ENCODE assay signal across 11 cellular contexts in the genomic region with DNA sequence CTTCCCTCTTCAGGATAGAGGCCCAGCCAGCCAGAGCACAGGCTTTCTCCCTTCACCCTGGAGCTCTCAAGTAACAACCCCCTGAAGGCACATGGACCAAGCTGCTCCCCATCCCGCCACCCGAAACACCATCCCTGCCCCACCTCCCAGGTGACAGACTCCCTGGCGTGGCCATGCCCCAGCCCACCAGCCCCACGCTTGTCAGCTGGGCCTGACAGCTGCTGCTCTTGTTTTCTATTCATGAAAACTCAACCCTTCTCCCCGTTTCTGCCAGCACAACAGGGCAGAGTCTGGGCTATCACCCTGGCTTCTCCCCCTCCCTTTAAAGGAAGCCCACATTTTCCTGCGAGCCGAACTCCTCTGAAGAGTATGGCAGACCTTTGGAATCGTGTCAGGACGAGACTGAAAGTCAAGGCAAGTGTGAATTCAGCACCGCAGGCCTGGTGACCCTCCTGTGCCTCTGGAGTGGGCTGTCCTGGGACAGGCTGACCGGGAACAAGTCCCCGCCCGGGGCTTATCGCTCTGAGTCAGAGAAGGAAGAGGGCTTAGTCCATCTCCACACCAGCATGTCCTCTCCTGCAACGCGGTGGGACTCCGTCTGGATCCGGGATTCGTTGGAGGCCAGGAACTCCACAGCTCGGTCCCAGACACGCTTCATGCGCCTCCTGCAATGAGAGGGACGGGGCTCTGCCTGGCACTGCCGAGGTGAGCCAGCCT. TPM values are rescaled to one million over a fixed set of nuclear protein-coding genes. Genes with fewer than 3 reads are reported as not detected.
DNase-seq lines count a peak whose midpoint lies in the region; ATAC-seq and TF ChIP-seq lines count a peak whose summit lies in the region.
"Had no signal": no experiment of that assay in that cellular context is flagged by ENCODE, and none has a peak within 500 bp of the region (broad histone marks: within the 10 kb centered on the region; RNA-seq: fewer than 3 reads in every experiment).

No MANE protein-coding gene starts in this region.

- no peaks in the 10 kb centered on the region for H3K9me3 ChIP-seq in WERI-Rb-1 (ENCODE audit: severe bottlenecking)
- H3K9me3 ChIP-seq in right atrium auricular region, result no peaks in the 10 kb centered on the region
- no peaks in the 10 kb centered on the region for H3K9me3 ChIP-seq in skeletal muscle tissue (ENCODE audit: control insufficient read depth in 3 of 3, low read length in 3 of 3)
- no peaks in the 10 kb centered on the region for H3K9me3 ChIP-seq in Karpas-422 (ENCODE audit: low read length)

- no peak overlapping the region for H3K4me3 ChIP-seq in GM23338
- no peak overlapping the region for H3K4me3 ChIP-seq in WERI-Rb-1 (ENCODE audit: low read depth, low read length)
- H3K4me3 ChIP-seq in right atrium auricular region, result no peak overlapping the region
- peak overlapping the region in 1 of 3 donors; percentile 58 for H3K4me3 ChIP-seq in skeletal muscle tissue (ENCODE audit: low read length in 3 of 3)
- no peak overlapping the region for H3K4me3 ChIP-seq in Karpas-422 (ENCODE audit: low read length)

- no peak overlapping the region for H2AFZ ChIP-seq in GM23338
- no peak overlapping the region for H2AFZ ChIP-seq in Karpas-422 (ENCODE audit: low read length)

- H3K79me2 ChIP-seq in GM23338 (replicated peaks; ENCODE audit: insufficient read depth), result no peaks in the 10 kb centered on the region
- no peaks in the 10 kb centered on the region for H3K79me2 ChIP-seq in Karpas-422 (ENCODE audit: low read length)

- H3K4me1 ChIP-seq in GM23338 (ENCODE audit: insufficient read depth), result peaks cover 32% of the 10 kb centered on the region
- peaks cover 0 to 33% of the 10 kb centered on the region in 2 donors for H3K4me1 ChIP-seq in right atrium auricular region
- peaks cover 36 to 50% (median 39%) of the 10 kb centered on the region in 3 donors for H3K4me1 ChIP-seq in skeletal muscle tissue (ENCODE audit: control insufficient read depth in 3 of 3, insufficient read depth in 3 of 3, low read length in 3 of 3)
- no peaks in the 10 kb centered on the region for H3K4me1 ChIP-seq in Karpas-422 (ENCODE audit: low read length)

- H3K9me2 ChIP-seq in GM23338 (ENCODE audit: insufficient read depth) (no peaks in the 10 kb centered on the region), Karpas-422 (replicated peaks; ENCODE audit: insufficient read depth, low read length) (no peaks in the 10 kb centered on the region)

- peak overlapping the region in 2 of 3 donors; percentile 57 to 69 for H3K9ac ChIP-seq in skeletal muscle tissue (ENCODE audit: low read depth in 1 of 3, low read length in 3 of 3)
- no peak overlapping the region for H3K9ac ChIP-seq in Karpas-422 (ENCODE audit: low read length)

- H3K27ac ChIP-seq in GM23338 (ENCODE audit: low read depth) (peak overlapping the region; percentile 90), WERI-Rb-1 (peak overlapping the region; percentile 84), right atrium auricular region (peak overlapping the region; percentile 59 to 67), skeletal muscle tissue (ENCODE audit: low read depth, low read length) (peak overlapping the region; percentile 26), Karpas-422 (ENCODE audit: low read length) (no peak overlapping the region)

- H3K9me3 Mint-ChIP-seq in GM23338, result no peaks in the 10 kb centered on the region
- H3K9me3 Mint-ChIP-seq: activated T-helper 1 cell treated with anti-CD3 and anti-CD28 coated beads, Interleukin-12 subunit alpha, Interleukin-12 subunit beta, Interleukin-2, Interleukin-4 antibody, amounts not matched to agents 30 ng/mL and 10 ng/mL and 1 ng/mL, durations not matched to agents 14 hours and 24 hours and 36 hours had no signal

- H4K20me1 ChIP-seq in GM23338 (replicated peaks; ENCODE audit: insufficient read depth) (peaks cover 3% of the 10 kb centered on the region; the same call in 1 of the 2 replicates), Karpas-422 (ENCODE audit: insufficient read depth, low read depth, low read length) (peaks cover 28% of the 10 kb centered on the region; the same call in 1 of the 2 replicates)

- H3K27me3 Mint-ChIP-seq in GM23338 (ENCODE audit: insufficient read depth, low read depth, poor library complexity), result peaks cover 14% of the 10 kb centered on the region

- peaks cover 43% of the 10 kb centered on the region for H3K36me3 Mint-ChIP-seq in GM23338 (ENCODE audit: low read depth)

- peaks cover 8% of the 10 kb centered on the region; the same call in 1 of the 2 replicates for H3K36me3 ChIP-seq in GM23338 (ENCODE audit: insufficient read depth)
- peaks cover 57% of the 10 kb centered on the region for H3K36me3 ChIP-seq in WERI-Rb-1
- H3K36me3 ChIP-seq in right atrium auricular region, result peaks cover 52% of the 10 kb centered on the region
- peaks cover 39 to 48% (median 47%) of the 10 kb centered on the region in 3 donors for H3K36me3 ChIP-seq in skeletal muscle tissue (ENCODE audit: control insufficient read depth in 3 of 3, insufficient read depth in 3 of 3, low read length in 3 of 3)
- peaks cover 13% of the 10 kb centered on the region for H3K36me3 ChIP-seq in Karpas-422 (ENCODE audit: insufficient read depth, low read length)

- H3F3A ChIP-seq in GM23338 (replicated peaks; ENCODE audit: low read depth), result peaks cover 18% of the 10 kb centered on the region

- H3K4me2 ChIP-seq in GM23338 (peak overlapping the region; percentile 74; the same call in 1 of the 2 replicates), Karpas-422 (ENCODE audit: low read depth, low read length, poor library complexity, severe bottlenecking) (no peak overlapping the region)

- no peak overlapping the region; the same call in none of the 2 replicates for H3K27ac Mint-ChIP-seq in GM23338
- H3K27ac Mint-ChIP-seq: activated T-helper 1 cell treated with anti-CD3 and anti-CD28 coated beads, Interleukin-12 subunit alpha, Interleukin-12 subunit beta, Interleukin-2, Interleukin-4 antibody, amounts not matched to agents 30 ng/mL and 10 ng/mL and 1 ng/mL, durations not matched to agents 14 hours and 24 hours and 36 hours had no signal

- no peak for TF ChIP-seq CTCF in GM23338 (conservative IDR thresholded peaks at IDR 0.05; ENCODE audit: low read depth in 2 of 2)
- no peak for TF ChIP-seq CTCF in WERI-Rb-1 (IDR thresholded peaks at IDR 0.05; ENCODE audit: low read depth, low read length)
- no peak for TF ChIP-seq CTCF in right atrium auricular region (IDR thresholded peaks at IDR 0.05)

- no peak for ATAC-seq in GM23338

- H3K4me1 Mint-ChIP-seq in GM23338, result peaks cover 40% of the 10 kb centered on the region

- DNase-seq in GM23338 (ENCODE audit: low spot score) (no peak), WERI-Rb-1 (no peak), right atrium auricular region (ENCODE audit: low spot score) (no peak), SW480 (ENCODE audit: low spot score) (no peak), NCI-H2081 treated with DMSO at 0.1 percent for 48 hours (lab: John Stamatoyannopoulos, UW) (no peak), Karpas-422 (no peak)
- DNase-seq in NK-92 treated with Interleukin-12 subunit alpha and Interleukin-12 subunit beta, amount 100 ng/mL, for 24 hours (lab: John Stamatoyannopoulos, UW), result no peak

- H3K27me3 ChIP-seq in GM23338 (ENCODE audit: insufficient read depth) (no peaks in the 10 kb centered on the region), WERI-Rb-1 (ENCODE audit: insufficient read depth, low read depth, severe bottlenecking) (no peaks in the 10 kb centered on the region), right atrium auricular region (no peaks in the 10 kb centered on the region), skeletal muscle tissue (ENCODE audit: control insufficient read depth in 3 of 3, insufficient read depth in 3 of 3, low read length in 3 of 3) (no peaks in the 10 kb centered on the region), Karpas-422 (ENCODE audit: low read length) (no peaks in the 10 kb centered on the region)

- H3K4me3 Mint-ChIP-seq in GM23338, result peak overlapping the region; percentile 25; the same call in 2 of the 3 replicates
- H3K4me3 Mint-ChIP-seq: activated T-helper 1 cell treated with anti-CD3 and anti-CD28 coated beads, Interleukin-12 subunit alpha, Interleukin-12 subunit beta, Interleukin-2, Interleukin-4 antibody, amounts not matched to agents 30 ng/mL and 10 ng/mL and 1 ng/mL, durations not matched to agents 14 hours and 24 hours and 36 hours had no signal

TF ChIP-seq in GM23338, 12 proteins besides CTCF, POLR2A, EP300 and RAD21 (continues in another document):
- TF ChIP-seq ETS1 (IDR thresholded peaks at IDR 0.05), result no peak

RNA-seq across cellular contexts. Expression of gene LEMD2, which starts 16.7 kb away (rescaled TPM):
- 55.6 and 64.7 TPM in 2 replicates for total RNA-seq in GM23338 (2014; rRNA removed; shearing (Covaris generic))
- polyA plus RNA-seq in GM23338 (2016; fragmentation: Nextera tagmentation; extraction: Ambion mirVana), result 28.6 and 32.0 TPM in 2 replicates
- total RNA-seq in right atrium auricular region (10 to 100 TPM; 25.9 to 28.1 TPM), skeletal muscle tissue (21.9 TPM)
- total RNA-seq in Karpas-422 (2014; rRNA removed; shearing (Covaris generic); ENCODE audit: low replicate concordance), result 32.8 and 42.1 TPM in 2 replicates

RNA-seq across cellular contexts. Expression of gene IP6K3, which starts 25.6 kb away (rescaled TPM):
- total RNA-seq in GM23338 (2014; rRNA removed; shearing (Covaris generic)), result 0.14 TPM in 1 of 2 replicates, not detected in the other
- 0.16 TPM in 2 replicates for polyA plus RNA-seq in GM23338 (2016; fragmentation: Nextera tagmentation; extraction: Ambion mirVana)
- total RNA-seq in right atrium auricular region, result 10 to 100 TPM; 17.3 to 29.9 TPM
- 13.6 TPM for total RNA-seq in skeletal muscle tissue
- total RNA-seq in Karpas-422 (2014; rRNA removed; shearing (Covaris generic); ENCODE audit: low replicate concordance), result not detected in 2 replicates
- total RNA-seq: activated T-helper 1 cell treated with anti-CD3 and anti-CD28 coated beads, Interleukin-12 subunit alpha, Interleukin-12 subunit beta, Interleukin-2, Interleukin-4 antibody, amounts not matched to agents 30 ng/mL and 10 ng/mL and 1 ng/mL, durations not matched to agents 14 hours and 24 hours and 36 hours; Daoy; T-helper 2 cell treated with Interferon-gamma antibody and Interleukin-4, amounts not matched to agents 100 ng/mL and 5 ng/mL, for 36 hours had no signal

RNA-seq across cellular contexts. Expression of gene MLN, which starts 31.5 kb away (rescaled TPM):
- not detected in 2 replicates for total RNA-seq in GM23338 (2014; rRNA removed; shearing (Covaris generic))
- not detected in 2 replicates for polyA plus RNA-seq in GM23338 (2016; fragmentation: Nextera tagmentation; extraction: Ambion mirVana)
- total RNA-seq in right atrium auricular region (not detected), skeletal muscle tissue (not detected)
- total RNA-seq in Karpas-422 (2014; rRNA removed; shearing (Covaris generic); ENCODE audit: low replicate concordance), result not detected in 2 replicates
- total RNA-seq: activated T-helper 1 cell treated with anti-CD3 and anti-CD28 coated beads, Interleukin-12 subunit alpha, Interleukin-12 subunit beta, Interleukin-2, Interleukin-4 antibody, amounts not matched to agents 30 ng/mL and 10 ng/mL and 1 ng/mL, durations not matched to agents 14 hours and 24 hours and 36 hours; Daoy; T-helper 2 cell treated with Interferon-gamma antibody and Interleukin-4, amounts not matched to agents 100 ng/mL and 5 ng/mL, for 36 hours had no signal

Comparison
In these comparisons a context has a peak if more than half of its experiments do, and no peak if none do; other contexts are left out.
1. RNA of gene IP6K3, which starts 25.6 kb away (total RNA-seq): 17.3 to 29.9 TPM in right atrium auricular region and 13.6 TPM in skeletal muscle tissue (single experiment); 0.14 TPM in GM23338 and not detected in Karpas-422; every median in the first group is over 10 times any median in the second.